13 cellular contexts compared by ENCODE assay signal in the genomic region with DNA sequence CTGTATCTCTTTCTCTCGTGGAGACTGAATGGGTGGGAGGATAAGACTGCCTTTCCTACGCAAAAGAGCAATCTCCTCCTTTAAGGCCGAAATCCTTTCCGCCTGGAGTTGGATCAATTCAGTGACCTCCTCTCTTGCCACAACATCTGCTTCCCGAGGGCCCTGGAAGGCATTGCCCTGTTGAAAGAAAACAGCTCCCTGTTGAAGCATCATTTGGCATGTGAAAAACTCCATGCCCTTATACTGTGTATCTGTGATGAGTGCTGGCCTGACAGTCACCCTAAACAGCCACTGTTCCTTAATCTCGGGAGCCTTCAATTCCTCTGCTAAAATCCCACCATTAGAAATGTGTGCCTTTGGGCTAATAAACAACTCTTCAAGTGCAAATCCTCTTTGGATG.
DNase-seq lines count a peak whose midpoint lies in the region; TF ChIP-seq lines count a peak whose summit lies in the region.
"Had no signal": no experiment of that assay in that cellular context is flagged by ENCODE, and none has a peak within 500 bp of the region (broad histone marks: within the 10 kb centered on the region; RNA-seq: fewer than 3 reads in every experiment).

No MANE protein-coding gene starts in this region.

- TF ChIP-seq CTCF in WERI-Rb-1 (IDR thresholded peaks at IDR 0.05; ENCODE audit: low read depth, low read length) = no peak
- no peak for TF ChIP-seq CTCF in sigmoid colon (IDR thresholded peaks at IDR 0.05)

- H3K4me1 ChIP-seq in sigmoid colon = peaks cover 0 to 41% (median 35%) of the 10 kb centered on the region in 4 donors

- H3K27me3 ChIP-seq in WERI-Rb-1 (ENCODE audit: insufficient read depth, low read depth, severe bottlenecking) (peaks cover 4% of the 10 kb centered on the region), sigmoid colon (no peaks in the 10 kb centered on the region)

- peak; percentile 66 for DNase-seq in ELF-1 (ENCODE audit: low read depth, low spot score)
- no peak for DNase-seq in WERI-Rb-1
- peak; percentile 40 for DNase-seq in mucosa of gallbladder (ENCODE audit: low spot score)
- DNase-seq in sigmoid colon = no peak
- no peak for DNase-seq in NCI-H524 treated with DMSO at 0.1 percent for 48 hours (lab: John Stamatoyannopoulos, UW)
- no peak for DNase-seq in NCI-H2081 treated with DMSO at 0.1 percent for 48 hours (lab: John Stamatoyannopoulos, UW)
- DNase-seq in GF-D8 (lab: John Stamatoyannopoulos, UW) = no peak
- DNase-seq in T-helper 2 cell = no peak
- DNase-seq: DMS79, KG1, NCI-H1436, NCI-H2029 treated with DMSO at 0.1 percent for 48 hours, NCI-H774 had no signal

- peak in 1 of 4 donors; percentile 20 for TF ChIP-seq EP300 in sigmoid colon (IDR thresholded peaks at IDR 0.05)

- 79 to 80% methylated on average over 6 of the region's 6 CpGs for WGBS in sigmoid colon, 2 donors

- H3K27ac ChIP-seq in WERI-Rb-1 (no peak overlapping the region), sigmoid colon (peak overlapping the region; percentile 2 to 62 (median 60))

- no peak for TF ChIP-seq POLR2A in sigmoid colon (IDR thresholded peaks at IDR 0.05)

- H3K9me3 ChIP-seq in WERI-Rb-1 (ENCODE audit: severe bottlenecking) = no peaks in the 10 kb centered on the region
- no peaks in the 10 kb centered on the region for H3K9me3 ChIP-seq in sigmoid colon

- H3K36me3 ChIP-seq in WERI-Rb-1 (no peaks in the 10 kb centered on the region), sigmoid colon (peaks cover 0 to 4% (median 0%) of the 10 kb centered on the region in 4 donors)

- H3K4me3 ChIP-seq in WERI-Rb-1 (ENCODE audit: low read depth, low read length) (peak overlapping the region; percentile 3; the same call in 1 of the 2 replicates), sigmoid colon (no peak overlapping the region)

- intact Hi-C loops in sigmoid colon (cut with DNase I) = loop anchor here (10.0 kb wide), 2 partner anchors 143 to 223 kb away; a partner anchor contains a TSS

Comparison
In these comparisons a context has a peak if more than half of its experiments do, and no peak if none do; other contexts are left out.
1. DNase-seq: peak in ELF-1 (single experiment) and mucosa of gallbladder (single experiment); none in WERI-Rb-1 (single experiment), sigmoid colon (single experiment), NCI-H524 treated with DMSO at 0.1 percent for 48 hours (single experiment), NCI-H2081 treated with DMSO at 0.1 percent for 48 hours (single experiment), GF-D8 (single experiment) and T-helper 2 cell (0 of 5).